21 cellular contexts compared by ENCODE assay signal in genomic region chr18:22063672-22064071, GRCh38.
"Had no signal": no experiment of that assay in that cellular context is flagged by ENCODE, and none has a peak within 500 bp of the region (broad histone marks: within the 10 kb centered on the region; RNA-seq: fewer than 3 reads in every experiment).

No MANE protein-coding gene starts in this region.

- H3K4me3 ChIP-seq: colonic mucosa, esophagus squamous epithelium, gastroesophageal sphincter, heart left ventricle, left lung, lower lobe of right lung, mucosa of descending colon had no signal

- H3K9me3 Mint-ChIP-seq: effector memory CD8-positive, alpha-beta T cell; endodermal cell; mesothelial cell of epicardium had no signal

- H3K27me3 ChIP-seq: colonic mucosa, esophagus squamous epithelium, gastroesophageal sphincter, heart left ventricle, left lung had no signal

- H3K36me3 Mint-ChIP-seq: mesothelial cell of epicardium, naive B cell had no signal

- H3K4me3 Mint-ChIP-seq: dendritic cell treated with granulocyte-macrophage colony-stimulating factor and Interleukin-4, amounts not matched to agents 40 ng/mL and 50 ng/mL, for 4 days; effector memory CD8-positive, alpha-beta T cell; endodermal cell; mesothelial cell of epicardium; naive B cell had no signal

- ATAC-seq: effector memory CD8-positive, alpha-beta T cell; esophagus mucosa; gastroesophageal sphincter; heart left ventricle; left cardiac atrium; left lung; left ventricle myocardium superior; lower lobe of right lung had no signal

- H3K9me3 ChIP-seq: colonic mucosa, esophagus squamous epithelium, gastroesophageal sphincter, heart left ventricle, left lung, lower lobe of right lung, mucosa of descending colon had no signal

- DNase-seq: colonic mucosa; cortex of kidney; effector CD8-positive, alpha-beta T cell; effector memory CD8-positive, alpha-beta T cell; endodermal cell; erythroblast; esophagus squamous epithelium; foreskin melanocyte; heart left ventricle; hippocampal formation; left cardiac atrium; left lung; left ventricle myocardium superior; lower lobe of right lung; mucosa of descending colon; naive B cell had no signal

- H3K36me3 ChIP-seq: colonic mucosa, esophagus squamous epithelium, gastroesophageal sphincter, heart left ventricle, left lung, lower lobe of right lung had no signal

- H3K27me3 Mint-ChIP-seq: dendritic cell treated with granulocyte-macrophage colony-stimulating factor and Interleukin-4, amounts not matched to agents 40 ng/mL and 50 ng/mL, for 4 days; naive B cell had no signal

- H3K27ac Mint-ChIP-seq: dendritic cell treated with granulocyte-macrophage colony-stimulating factor and Interleukin-4, amounts not matched to agents 40 ng/mL and 50 ng/mL, for 4 days; effector memory CD8-positive, alpha-beta T cell; naive B cell had no signal

- H3K27ac ChIP-seq: colonic mucosa, epithelial cell of prostate, esophagus squamous epithelium, gastroesophageal sphincter, heart left ventricle, left lung, lower lobe of right lung had no signal

- H3K4me1 Mint-ChIP-seq: naive B cell had no signal

- H3K4me1 ChIP-seq: colonic mucosa, esophagus squamous epithelium, gastroesophageal sphincter, heart left ventricle, left lung, lower lobe of right lung had no signal
